In genomic region chr3:38397320-38397719, GRCh38 we compare ENCODE assay signal across 9 cellular contexts. TPM values are rescaled to one million over a fixed set of nuclear protein-coding genes. Genes with fewer than 3 reads are reported as not detected.
DNase-seq lines count a peak whose midpoint lies in the region; ATAC-seq and TF ChIP-seq lines count a peak whose summit lies in the region.
"Had no signal": no experiment of that assay in that cellular context is flagged by ENCODE, and none has a peak within 500 bp of the region (broad histone marks: within the 10 kb centered on the region; RNA-seq: fewer than 3 reads in every experiment).

No MANE protein-coding gene starts in this region.

- CTCF ChIA-PET in mammary epithelial cell (lab: Charles Lee; ENCODE audit: low non-redundant PET), result interaction anchor here (0.8 kb wide), 1 partner anchor 82 kb away, joined by 12 read pairs; no protein-coding TSS in a partner anchor
- CTCF ChIA-PET in CD4-positive, alpha-beta T cell (lab: Charles Lee), result no interaction called here

- no peaks in the 10 kb centered on the region for H3K9me3 Mint-ChIP-seq in glutamatergic neuron (ENCODE audit: unreplicated experiment)
- H3K9me3 Mint-ChIP-seq in CD4-positive, alpha-beta T cell, result no peaks in the 10 kb centered on the region

- H3K4me3 Mint-ChIP-seq in glutamatergic neuron (ENCODE audit: unreplicated experiment), result no peak overlapping the region
- no peak overlapping the region for H3K4me3 Mint-ChIP-seq in CD4-positive, alpha-beta T cell

- intact Hi-C loops in mammary epithelial cell (cut with micrococcal nuclease), result no loop called here
- intact Hi-C loops in CD4-positive, alpha-beta T cell (cut with DNase I, micrococcal nuclease), result no loop called here

- peak; percentile 93 for ATAC-seq in left lobe of liver
- ATAC-seq in CD4-positive, alpha-beta T cell (ENCODE audit: poor library complexity), result no peak
- no peak for ATAC-seq in GM21825 (IDR thresholded peaks at IDR 0.05; ENCODE audit: unreplicated experiment)

- no peak overlapping the region for H3K9ac ChIP-seq in mammary epithelial cell (ENCODE audit: insufficient read depth, low read length)

- no peak overlapping the region for H3K4me2 ChIP-seq in mammary epithelial cell (ENCODE audit: insufficient read depth, low read depth, low read length)

- H3K27me3 Mint-ChIP-seq in glutamatergic neuron (ENCODE audit: unreplicated experiment), result peaks cover 2% of the 10 kb centered on the region
- H3K27me3 Mint-ChIP-seq in CD4-positive, alpha-beta T cell, result no peaks in the 10 kb centered on the region

- H3K36me3 ChIP-seq in MG63 (no peaks in the 10 kb centered on the region; the same call in none of the 2 replicates), mammary epithelial cell (ENCODE audit: insufficient read depth, low read length) (no peaks in the 10 kb centered on the region)

- TF ChIP-seq CTCF in mammary epithelial cell (conservative IDR thresholded peaks at IDR 0.05 in 1 of 2, IDR thresholded peaks at IDR 0.05 in 1 of 2; ENCODE audit: extremely low read depth in 1 of 2, insufficient read depth in 1 of 2, low read depth in 1 of 2, low read length in 2 of 2) (no peak), glutamatergic neuron (IDR thresholded peaks at IDR 0.05; ENCODE audit: partially characterized antibody, unreplicated experiment) (no peak)
- TF ChIP-seq CTCF in CD4-positive, alpha-beta T cell (IDR thresholded peaks at IDR 0.05), result no peak

- POLR2A ChIA-PET in CD4-positive, alpha-beta T cell (lab: Charles Lee), result no interaction called here

- dilution Hi-C loops in mammary epithelial cell (cut with HindIII; ENCODE audit: low sequenced_read_pairs), result no loop called here

- H3K4me3 ChIP-seq in MG63, result no peak overlapping the region
- H3K4me3 ChIP-seq in mammary epithelial cell (replicated peaks in 1 of 3; ENCODE audit: insufficient read depth in 1 of 3, low read depth in 2 of 3, low read length in 3 of 3), result no peak overlapping the region

- H3K9me3 ChIP-seq in MG63 (no peaks in the 10 kb centered on the region), mammary epithelial cell (replicated peaks; ENCODE audit: insufficient read depth, low read length) (no peaks in the 10 kb centered on the region)
- no peaks in the 10 kb centered on the region for H3K9me3 ChIP-seq in CD4-positive, alpha-beta T cell (ENCODE audit: control insufficient read depth, low read length)

- H3K79me2 ChIP-seq in mammary epithelial cell (ENCODE audit: insufficient read depth, low read length), result no peaks in the 10 kb centered on the region

- in situ Hi-C loops in Caki2 (cut with HindIII; ENCODE audit: low pct_unique_long_range_greater_than_20kb, low sequenced_read_pairs), result no loop called here
- in situ Hi-C loops in mammary epithelial cell (cut with MboI; ENCODE audit: low sequenced_read_pairs in 2 of 2), result no loop called here

- WGBS in mammary epithelial cell (ENCODE audit: low coverage, missing lambda C conversion rate), result 70% methylated on average over 4 of the region's 5 CpGs

- no peaks in the 10 kb centered on the region for H4K20me1 ChIP-seq in mammary epithelial cell (ENCODE audit: insufficient read depth, low read length)

- H3K4me1 Mint-ChIP-seq in glutamatergic neuron (ENCODE audit: low read depth, unreplicated experiment), result no peaks in the 10 kb centered on the region
- H3K4me1 Mint-ChIP-seq in CD4-positive, alpha-beta T cell (ENCODE audit: low read depth), result no peaks in the 10 kb centered on the region

- no peak overlapping the region for H3K27ac Mint-ChIP-seq in glutamatergic neuron (ENCODE audit: unreplicated experiment)
- no peak overlapping the region for H3K27ac Mint-ChIP-seq in CD4-positive, alpha-beta T cell

- no TSS peak for BruUV-seq in mammary epithelial cell (replicated peaks; lab: Mats Ljungman, UMichigan)

- no peaks in the 10 kb centered on the region for H3K27me3 ChIP-seq in MG63
- H3K27me3 ChIP-seq in mammary epithelial cell (ENCODE audit: insufficient read depth, low read length), result no peaks in the 10 kb centered on the region
- H3K27me3 ChIP-seq in CD4-positive, alpha-beta T cell (ENCODE audit: control insufficient read depth, insufficient read depth, low read length), result no peaks in the 10 kb centered on the region

- H3K36me3 Mint-ChIP-seq in glutamatergic neuron (ENCODE audit: unreplicated experiment), result no peaks in the 10 kb centered on the region
- peaks cover 8% of the 10 kb centered on the region for H3K36me3 Mint-ChIP-seq in CD4-positive, alpha-beta T cell (ENCODE audit: low read depth)

- no peak overlapping the region for H3K27ac ChIP-seq in mammary epithelial cell (ENCODE audit: insufficient read depth, low read depth, low read length)
- no peak overlapping the region for H3K27ac ChIP-seq in CD4-positive, alpha-beta T cell (ENCODE audit: low read depth, low read length)

- H2AFZ ChIP-seq in mammary epithelial cell (ENCODE audit: low read depth, low read length), result no peak overlapping the region

- H3K4me1 ChIP-seq in mammary epithelial cell (ENCODE audit: insufficient read depth, low read length), result no peaks in the 10 kb centered on the region

- DNase-seq in Caki2 (ENCODE audit: low read depth) (peak; percentile 7), MG63 (peak; percentile 0), mammary epithelial cell (peak; percentile 33), left lobe of liver (ENCODE audit: low spot score) (peak; percentile 79), glutamatergic neuron (no peak), SK-N-DZ (ENCODE audit: low spot score) (no peak)
- DNase-seq in CD4-positive, alpha-beta T cell, result no peak
- DNase-seq: DMS153 had no signal

RNA-seq across cellular contexts. Expression of gene XYLB, which starts 50.7 kb away (rescaled TPM):
- total RNA-seq in Caki2 (2014; rRNA removed; shearing (Covaris generic); ENCODE audit: low replicate concordance), result 1.5 and 3.2 TPM in 2 replicates
- 1.0 and 2.8 TPM in 2 replicates for total RNA-seq in MG63 (2014; rRNA removed; shearing (Covaris generic); ENCODE audit: low replicate concordance)
- total RNA-seq in mammary epithelial cell (1 to 10 TPM; 3.0 to 4.5 TPM), left lobe of liver (45.8 TPM), glutamatergic neuron (ENCODE audit: unreplicated experiment) (2.6 TPM)
- 3.3 TPM for polyA plus RNA-seq in mammary epithelial cell
- polyA minus RNA-seq in mammary epithelial cell, result 38.2 TPM
- under 1 TPM; 0.25 to 0.59 TPM for total RNA-seq in CD4-positive, alpha-beta T cell
- polyA plus RNA-seq in SK-N-DZ (2014; cell fraction: cytosol; rRNA removed), result 5.7 and 7.9 TPM in 2 replicates
- polyA plus RNA-seq in SK-N-DZ (2014; cell fraction: nucleus; rRNA removed), result 8.9 and 11.7 TPM in 2 replicates

RNA-seq across cellular contexts. Expression of gene ACVR2B, which starts 56.4 kb away (rescaled TPM):
- 1.3 and 1.4 TPM in 2 replicates for total RNA-seq in Caki2 (2014; rRNA removed; shearing (Covaris generic); ENCODE audit: low replicate concordance)
- total RNA-seq in MG63 (2014; rRNA removed; shearing (Covaris generic); ENCODE audit: low replicate concordance), result 1.1 and 1.2 TPM in 2 replicates
- total RNA-seq in mammary epithelial cell, result 1 to 10 TPM; 3.0 to 3.3 TPM
- polyA plus RNA-seq in mammary epithelial cell, result 1.9 TPM
- polyA minus RNA-seq in mammary epithelial cell, result 7.8 TPM
- total RNA-seq in left lobe of liver, result 6.7 TPM
- 122 TPM for total RNA-seq in glutamatergic neuron (ENCODE audit: unreplicated experiment)
- 1 to 10 TPM; 3.6 to 4.3 TPM for total RNA-seq in CD4-positive, alpha-beta T cell
- polyA plus RNA-seq in SK-N-DZ (2014; cell fraction: cytosol; rRNA removed), result 16.8 and 18.0 TPM in 2 replicates
- 10.3 and 11.3 TPM in 2 replicates for polyA plus RNA-seq in SK-N-DZ (2014; cell fraction: nucleus; rRNA removed)

Comparison
In these comparisons a context has a peak if more than half of its experiments do, and no peak if none do; other contexts are left out.
1. DNase-seq: peak in Caki2 (single experiment), MG63 (single experiment), mammary epithelial cell (single experiment) and left lobe of liver (single experiment); none in glutamatergic neuron (single experiment), CD4-positive, alpha-beta T cell (0 of 10) and SK-N-DZ (single experiment).
2. RNA of gene ACVR2B, which starts 56.4 kb away (total RNA-seq): 122 TPM in glutamatergic neuron (single experiment); 6.7 TPM in left lobe of liver (single experiment), 3.6 to 4.3 TPM in CD4-positive, alpha-beta T cell, 3.0 to 3.3 TPM in mammary epithelial cell, 1.3 to 1.4 TPM in Caki2 and 1.1 to 1.2 TPM in MG63; every median in the first group is over 10 times any median in the second.